ENCODE assay signal across 19 cellular contexts in the genomic region with DNA sequence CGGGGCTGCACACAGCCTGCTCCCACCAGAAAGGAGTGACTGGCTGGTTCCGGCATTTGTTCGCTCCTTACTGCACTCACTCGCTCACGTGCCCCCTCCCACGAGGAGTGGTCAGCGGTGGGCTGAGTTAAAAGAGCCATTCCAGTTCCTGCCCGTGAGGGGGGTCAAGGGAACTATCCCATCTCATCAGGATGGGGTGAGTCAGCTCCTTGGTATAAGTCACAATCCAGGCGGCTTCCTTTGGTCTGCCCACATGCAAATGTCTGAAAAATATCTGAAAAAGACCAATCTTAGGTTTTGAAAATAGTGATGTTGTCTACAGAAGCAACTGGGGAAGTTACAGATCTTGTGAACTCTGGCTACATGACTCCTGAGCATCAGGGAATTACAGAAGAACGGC.
"Had no signal": no experiment of that assay in that cellular context is flagged by ENCODE, and none has a peak within 500 bp of the region (broad histone marks: within the 10 kb centered on the region; RNA-seq: fewer than 3 reads in every experiment).

No MANE protein-coding gene starts in this region.

- H3K4me3 ChIP-seq: breast epithelium, gastrocnemius medialis, heart right ventricle, left lung, right atrium auricular region, skin epidermis, tibial nerve, uterus had no signal

- H3K4me3 Mint-ChIP-seq: activated CD4-positive, alpha-beta T cell treated with anti-CD3 and anti-CD28 coated beads, Interleukin-2, amount 10 ng/mL, durations not matched to agents 24 days and 14 days; activated naive CD8-positive, alpha-beta T cell; naive thymus-derived CD4-positive, alpha-beta T cell; T-helper 17 cell had no signal

- H3K9me3 Mint-ChIP-seq: activated CD4-positive, alpha-beta T cell treated with anti-CD3 and anti-CD28 coated beads, Interleukin-2, amount 10 ng/mL, durations not matched to agents 24 days and 14 days had no signal

- H3K27ac Mint-ChIP-seq: activated CD4-positive, alpha-beta T cell treated with anti-CD3 and anti-CD28 coated beads, Interleukin-2, amount 10 ng/mL, durations not matched to agents 24 days and 14 days; activated naive CD8-positive, alpha-beta T cell; naive thymus-derived CD4-positive, alpha-beta T cell; T-helper 17 cell had no signal

- H3K9me3 ChIP-seq: gastrocnemius medialis, right atrium auricular region, uterus had no signal

- H3K36me3 ChIP-seq: breast epithelium, gastrocnemius medialis, heart right ventricle, left lung, right atrium auricular region, tibial nerve, uterus had no signal

- H3K27me3 ChIP-seq: breast epithelium, gastrocnemius medialis, heart right ventricle, left lung, right atrium auricular region, tibial nerve, uterus had no signal

- H3K27me3 Mint-ChIP-seq: activated naive CD8-positive, alpha-beta T cell; T-helper 17 cell had no signal

- H3K4me1 ChIP-seq: breast epithelium, gastrocnemius medialis, left lung, right atrium auricular region, tibial nerve, uterus had no signal

- H3K36me3 Mint-ChIP-seq: activated naive CD8-positive, alpha-beta T cell had no signal

- ATAC-seq: gastrocnemius medialis; heart right ventricle; left lung; naive thymus-derived CD4-positive, alpha-beta T cell; T-helper 17 cell had no signal

- DNase-seq: activated CD4-positive, alpha-beta T cell treated with anti-CD3 and anti-CD28 coated beads, Interleukin-2, amount 10 ng/mL, durations not matched to agents 24 days and 14 days; activated CD4-positive, CD25-positive, alpha-beta regulatory T cell; activated CD8-positive, alpha-beta memory T cell treated with anti-CD3 and anti-CD28 coated beads for 24 hours; activated gamma-delta T cell treated with Interleukin-2 at 50 U/mL for 16 hours; amygdala; gastrocnemius medialis; heart right ventricle; left lung; naive thymus-derived CD4-positive, alpha-beta T cell; stimulated activated CD4-positive, alpha-beta T cell treated with anti-CD3 and anti-CD28 coated beads, Interleukin-4, amount 100 ng/mL, for 24 hours; stimulated activated naive CD4-positive, alpha-beta T cell treated with Interleukin-2 at 50 U/mL for 16 hours; substantia nigra; T-helper 17 cell; uterus had no signal

- H3K4me1 Mint-ChIP-seq: activated CD4-positive, alpha-beta T cell treated with anti-CD3 and anti-CD28 coated beads, Interleukin-2, amount 10 ng/mL, durations not matched to agents 24 days and 14 days had no signal

- H3K27ac ChIP-seq: breast epithelium, gastrocnemius medialis, heart right ventricle, left lung, right atrium auricular region, skin epidermis, tibial nerve, uterus had no signal
